1 cellular context compared by ENCODE assay signal in genomic region chr13:46667687-46668281, GRCh38.
TF ChIP-seq lines count a peak whose summit lies in the region.

No MANE protein-coding gene starts in this region.

TF ChIP-seq in GM23338, 12 proteins besides CTCF, POLR2A, EP300 and RAD21 (continued from another document):
- no peak for TF ChIP-seq ZNF462 (CRISPR knock-in tag; IDR thresholded peaks at IDR 0.05)
- TF ChIP-seq POLR2AphosphoS5 (IDR thresholded peaks at IDR 0.05; ENCODE audit: low read depth): no peak
- TF ChIP-seq ETS1 (IDR thresholded peaks at IDR 0.05): no peak
- TF ChIP-seq STAT1 (IDR thresholded peaks at IDR 0.05; ENCODE audit: unreplicated experiment): no peak
- no peak for TF ChIP-seq ZNF114 (CRISPR knock-in tag; IDR thresholded peaks at IDR 0.05)
- TF ChIP-seq ZNF331 (CRISPR knock-in tag; IDR thresholded peaks at IDR 0.05; ENCODE audit: low read depth): no peak
- no peak for TF ChIP-seq EZH2phosphoT487 (IDR thresholded peaks at IDR 0.05; ENCODE audit: unreplicated experiment)
- no peak for TF ChIP-seq REST (IDR thresholded peaks at IDR 0.05; ENCODE audit: unreplicated experiment)
- TF ChIP-seq NANOG (IDR thresholded peaks at IDR 0.05; ENCODE audit: borderline replicate concordance): no peak
TF ChIP-seq in GM23338: peak in this region for 0.
